Comparison of ENCODE assay signal across 24 cellular contexts in genomic region chr10:24484771-24485170, GRCh38.
DNase-seq lines count a peak whose midpoint lies in the region; ATAC-seq and TF ChIP-seq lines count a peak whose summit lies in the region.
"Had no signal": no experiment of that assay in that cellular context is flagged by ENCODE, and none has a peak within 500 bp of the region (broad histone marks: within the 10 kb centered on the region; RNA-seq: fewer than 3 reads in every experiment).

No MANE protein-coding gene starts in this region.

- DNase-seq in SK-N-MC (ENCODE audit: low read depth, low spot score) (no peak), type B pancreatic cell (ENCODE audit: extremely low spot score, unreplicated experiment) (no peak), H4 (ENCODE audit: low spot score) (no peak)
- no peak for DNase-seq in activated T-cell treated with anti-CD3 and anti-CD28 coated beads, Interleukin-2, amount 50 U/mL, for 24 hours
- DNase-seq: activated CD4-positive, alpha-beta T cell treated with anti-CD3 and anti-CD28 coated beads, Interleukin-2, amount 10 ng/mL, durations not matched to agents 24 days and 14 days; activated naive CD4-positive, alpha-beta T cell treated with anti-CD3 and anti-CD28 coated beads, Interleukin-2, amount 50 U/mL, for 16 hours; CD4-positive, alpha-beta T cell; DMS 273 treated with DMSO at 0.1 percent for 48 hours; Karpas-422; NCI-H1694; NCI-H2171; NCI-H524; posterior cingulate gyrus; stimulated activated CD4-positive, alpha-beta T cell treated with anti-CD3 and anti-CD28 coated beads, Interleukin-1b, Interleukin-23, amount 100 ng/mL, for 48 hours had no signal

- H3K4me1 Mint-ChIP-seq in type B pancreatic cell (ENCODE audit: unreplicated experiment) = peaks cover 21% of the 10 kb centered on the region
- peaks cover 7% of the 10 kb centered on the region for H3K4me1 Mint-ChIP-seq in activated T-cell treated with anti-CD3 and anti-CD28 coated beads, Interleukin-2, amount 50 U/mL, for 24 hours (ENCODE audit: low read depth)
- H3K4me1 Mint-ChIP-seq: central memory CD8-positive, alpha-beta T cell had no signal

- H3K9me3 ChIP-seq in SK-N-MC (ENCODE audit: low read depth, low read length) (no peaks in the 10 kb centered on the region), muscle layer of duodenum (ENCODE audit: control insufficient read depth in 1 of 2, low read length in 2 of 2) (no peaks in the 10 kb centered on the region)
- H3K9me3 ChIP-seq: ascending aorta, HAP-1 had no signal

- H3K4me1 ChIP-seq in muscle layer of duodenum (ENCODE audit: control insufficient read depth in 1 of 2, insufficient read depth in 2 of 2, low read length in 2 of 2) = peaks cover 0 to 4% of the 10 kb centered on the region in 2 donors
- H3K4me1 ChIP-seq: ascending aorta, HAP-1 had no signal

- no peak overlapping the region for H3K9ac ChIP-seq in SK-N-MC (ENCODE audit: insufficient read length)

- H3K27me3 ChIP-seq in muscle layer of duodenum (ENCODE audit: low read depth, low read length) = no peaks in the 10 kb centered on the region
- H3K27me3 ChIP-seq: ascending aorta had no signal

- peaks cover 8% of the 10 kb centered on the region for H3K9me3 Mint-ChIP-seq in type B pancreatic cell
- H3K9me3 Mint-ChIP-seq in activated T-cell treated with anti-CD3 and anti-CD28 coated beads, Interleukin-2, amount 50 U/mL, for 24 hours = no peaks in the 10 kb centered on the region
- H3K9me3 Mint-ChIP-seq: CD4-positive, alpha-beta T cell; central memory CD8-positive, alpha-beta T cell; T-helper 2 cell treated with Interferon-gamma antibody and Interleukin-4, amounts not matched to agents 5 μg/mL and 100 μg/mL, for 36 hours had no signal

- H3K4me3 Mint-ChIP-seq in type B pancreatic cell = no peak overlapping the region
- no peak overlapping the region for H3K4me3 Mint-ChIP-seq in activated T-cell treated with anti-CD3 and anti-CD28 coated beads, Interleukin-2, amount 50 U/mL, for 24 hours
- H3K4me3 Mint-ChIP-seq: activated CD4-positive, alpha-beta T cell treated with anti-CD3 and anti-CD28 coated beads, Interleukin-2, amount 10 ng/mL, durations not matched to agents 24 days and 14 days; activated T-helper 1 cell treated with anti-CD3 and anti-CD28 coated beads, Interleukin-12 subunit alpha, Interleukin-12 subunit beta, Interleukin-2, Interleukin-4 antibody, amounts not matched to agents 30 ng/mL and 10 ng/mL and 1 ng/mL, durations not matched to agents 14 hours and 24 hours and 36 hours; CD4-positive, alpha-beta T cell; central memory CD8-positive, alpha-beta T cell; T-helper 2 cell treated with Interferon-gamma antibody and Interleukin-4, amounts not matched to agents 5 μg/mL and 100 μg/mL, for 36 hours had no signal

- H3K4me3 ChIP-seq in SK-N-MC = no peak overlapping the region
- H3K4me3 ChIP-seq in muscle layer of duodenum (ENCODE audit: low read depth in 1 of 2, low read length in 2 of 2) = no peak overlapping the region
- H3K4me3 ChIP-seq: ascending aorta, HAP-1, skin epidermis had no signal

- H3K27me3 Mint-ChIP-seq in type B pancreatic cell = no peaks in the 10 kb centered on the region
- peaks cover 9% of the 10 kb centered on the region for H3K27me3 Mint-ChIP-seq in activated T-cell treated with anti-CD3 and anti-CD28 coated beads, Interleukin-2, amount 50 U/mL, for 24 hours

- no peak for TF ChIP-seq CTCF in type B pancreatic cell (conservative IDR thresholded peaks at IDR 0.05)

- ATAC-seq in esophagus mucosa = peak; percentile 11
- no peak for ATAC-seq in HG03469 (IDR thresholded peaks at IDR 0.05; ENCODE audit: unreplicated experiment)

- H3K36me3 Mint-ChIP-seq in type B pancreatic cell = peaks cover 53% of the 10 kb centered on the region
- no peaks in the 10 kb centered on the region for H3K36me3 Mint-ChIP-seq in activated T-cell treated with anti-CD3 and anti-CD28 coated beads, Interleukin-2, amount 50 U/mL, for 24 hours (ENCODE audit: low read depth)

- no peaks in the 10 kb centered on the region; the same call in 1 of the 2 replicates for H3K36me3 ChIP-seq in SK-N-MC (ENCODE audit: insufficient read depth, low read length)
- H3K36me3 ChIP-seq in muscle layer of duodenum (ENCODE audit: control insufficient read depth in 1 of 2, insufficient read depth in 2 of 2, low read length in 2 of 2) = peaks cover 3 to 7% of the 10 kb centered on the region in 2 donors
- H3K36me3 ChIP-seq: ascending aorta, HAP-1 had no signal

- H3K27ac ChIP-seq in SK-N-MC (peak overlapping the region; percentile 42; the same call in 1 of the 2 replicates), muscle layer of duodenum (ENCODE audit: low read length) (peak overlapping the region; percentile 24)
- H3K27ac ChIP-seq: ascending aorta, VCaP had no signal

- peak overlapping the region; percentile 20 for H3K27ac Mint-ChIP-seq in type B pancreatic cell
- H3K27ac Mint-ChIP-seq in activated T-cell treated with anti-CD3 and anti-CD28 coated beads, Interleukin-2, amount 50 U/mL, for 24 hours = no peak overlapping the region
- H3K27ac Mint-ChIP-seq: activated CD4-positive, alpha-beta T cell treated with anti-CD3 and anti-CD28 coated beads, Interleukin-2, amount 10 ng/mL, durations not matched to agents 24 days and 14 days; activated T-helper 1 cell treated with anti-CD3 and anti-CD28 coated beads, Interleukin-12 subunit alpha, Interleukin-12 subunit beta, Interleukin-2, Interleukin-4 antibody, amounts not matched to agents 30 ng/mL and 10 ng/mL and 1 ng/mL, durations not matched to agents 14 hours and 24 hours and 36 hours; CD4-positive, alpha-beta T cell; T-helper 2 cell treated with Interferon-gamma antibody and Interleukin-4, amounts not matched to agents 5 μg/mL and 100 μg/mL, for 36 hours had no signal
